ENCODE assay signal across 33 cellular contexts in genomic region chr2:168740788-168741187, GRCh38.
"Had no signal": no experiment of that assay in that cellular context is flagged by ENCODE, and none has a peak within 500 bp of the region (broad histone marks: within the 10 kb centered on the region; RNA-seq: fewer than 3 reads in every experiment).

No MANE protein-coding gene starts in this region.

- H3K4me3 ChIP-seq: ascending aorta, breast epithelium, cardiac muscle cell, colonic mucosa, heart left ventricle had no signal

- DNase-seq: activated B cell treated with CpG ODN at 0.5 μM for 24 hours; activated CD4-positive, alpha-beta T cell treated with anti-CD3 and anti-CD28 coated beads for 48 hours; activated CD4-positive, alpha-beta T cell treated with anti-CD3 and anti-CD28 coated beads, Interleukin-2, amount 50 U/mL, for 1 hour; activated CD4-positive, alpha-beta T cell treated with anti-CD3 and anti-CD28 coated beads, Interleukin-2, amount 50 U/mL, for 48 hours; activated CD8-positive, alpha-beta memory T cell treated with anti-CD3 and anti-CD28 coated beads for 24 hours; activated CD8-positive, alpha-beta T cell treated with anti-CD3 and anti-CD28 coated beads for 36 hours; activated gamma-delta T cell; activated naive CD4-positive, alpha-beta T cell; activated naive CD4-positive, alpha-beta T cell treated with anti-CD3 and anti-CD28 coated beads, Interleukin-2, amount 10 ng/mL, durations not matched to agents 7 days and 5 days; activated naive CD8-positive, alpha-beta T cell treated with anti-CD3 and anti-CD28 coated beads, Interleukin-2, amount 10 ng/mL, durations not matched to agents 7 days and 5 days; activated T-cell treated with anti-CD3 and anti-CD28 coated beads, Interleukin-2, amount 50 U/mL, for 4 hours; central memory CD4-positive, alpha-beta T cell; cerebellar nuclear complex; colonic mucosa; effector CD8-positive, alpha-beta T cell; foreskin fibroblast; heart left ventricle; T-cell; T-helper 17 cell; T1000; WERI-Rb-1 had no signal

- H3K9me3 Mint-ChIP-seq: activated B cell treated with CpG ODN at 0.5 μM for 24 hours; activated CD8-positive, alpha-beta T cell treated with anti-CD3 and anti-CD28 coated beads for 36 hours; activated naive CD4-positive, alpha-beta T cell treated with anti-CD3 and anti-CD28 coated beads, Interleukin-2, amount 10 ng/mL, durations not matched to agents 7 days and 5 days; activated naive CD4-positive, alpha-beta T cell treated with anti-CD3 and anti-CD28 coated beads, Interleukin-2, amount 50 U/mL, for 72 hours; activated naive CD8-positive, alpha-beta T cell treated with anti-CD3 and anti-CD28 coated beads, Interleukin-2, amount 10 ng/mL, durations not matched to agents 7 days and 5 days; activated T-cell treated with anti-CD3 and anti-CD28 coated beads, Interleukin-2, amount 50 U/mL, for 4 hours; brain; T-cell; T-helper 2 cell treated with Interferon-gamma antibody and Interleukin-4, amounts not matched to agents 5 μg/mL and 100 μg/mL, for 36 hours had no signal

- FAIRE-seq: endometrium, endothelial cell of umbilical vein, frontal cortex had no signal

- H3K27me3 ChIP-seq: ascending aorta, breast epithelium, cardiac muscle cell, colonic mucosa, heart left ventricle had no signal

- H3K36me3 ChIP-seq: ascending aorta, breast epithelium, cardiac muscle cell, colonic mucosa, heart left ventricle, WERI-Rb-1 had no signal

- H3K9me3 ChIP-seq: ascending aorta, breast epithelium, colonic mucosa, heart left ventricle had no signal

- H3K4me1 ChIP-seq: ascending aorta, breast epithelium, colonic mucosa had no signal

- H3K27ac ChIP-seq: ascending aorta, breast epithelium, cardiac muscle cell, colonic mucosa, epithelial cell of prostate, heart left ventricle, WERI-Rb-1 had no signal

- H3K4me1 Mint-ChIP-seq: activated B cell treated with CpG ODN at 0.5 μM for 24 hours; activated naive CD8-positive, alpha-beta T cell treated with anti-CD3 and anti-CD28 coated beads, Interleukin-2, amount 10 ng/mL, durations not matched to agents 7 days and 5 days had no signal

- H3K27me3 Mint-ChIP-seq: activated B cell treated with CpG ODN at 0.5 μM for 24 hours; activated CD8-positive, alpha-beta T cell treated with anti-CD3 and anti-CD28 coated beads for 36 hours; activated naive CD4-positive, alpha-beta T cell treated with anti-CD3 and anti-CD28 coated beads, Interleukin-2, amount 10 ng/mL, durations not matched to agents 7 days and 5 days; activated naive CD8-positive, alpha-beta T cell treated with anti-CD3 and anti-CD28 coated beads, Interleukin-2, amount 10 ng/mL, durations not matched to agents 7 days and 5 days; brain; T-cell; T-helper 17 cell had no signal

- ATAC-seq: activated CD4-positive, CD25-positive, alpha-beta regulatory T cell treated with anti-CD3 and anti-CD28 coated beads, Interleukin-2, amount 50 U/mL, for 24 hours; activated CD8-positive, alpha-beta T cell treated with anti-CD3 and anti-CD28 coated beads for 36 hours; activated naive CD4-positive, alpha-beta T cell treated with anti-CD3 and anti-CD28 coated beads, Interleukin-2, amount 50 U/mL, for 72 hours; activated T-cell treated with anti-CD3 and anti-CD28 coated beads, Interleukin-2, amount 50 U/mL, for 4 hours; esophagus mucosa; heart left ventricle; T-cell; T-helper 17 cell had no signal

- H3K4me3 Mint-ChIP-seq: activated B cell treated with CpG ODN at 0.5 μM for 24 hours; activated CD8-positive, alpha-beta T cell treated with anti-CD3 and anti-CD28 coated beads for 36 hours; activated naive CD4-positive, alpha-beta T cell treated with anti-CD3 and anti-CD28 coated beads, Interleukin-2, amount 10 ng/mL, durations not matched to agents 7 days and 5 days; activated naive CD8-positive, alpha-beta T cell treated with anti-CD3 and anti-CD28 coated beads, Interleukin-2, amount 10 ng/mL, durations not matched to agents 7 days and 5 days; activated T-cell treated with anti-CD3 and anti-CD28 coated beads, Interleukin-2, amount 50 U/mL, for 4 hours; brain; T-cell; T-helper 17 cell; T-helper 2 cell treated with Interferon-gamma antibody and Interleukin-4, amounts not matched to agents 5 μg/mL and 100 μg/mL, for 36 hours had no signal

- H3K27ac Mint-ChIP-seq: activated B cell treated with CpG ODN at 0.5 μM for 24 hours; activated CD8-positive, alpha-beta T cell treated with anti-CD3 and anti-CD28 coated beads for 36 hours; activated naive CD4-positive, alpha-beta T cell treated with anti-CD3 and anti-CD28 coated beads, Interleukin-2, amount 10 ng/mL, durations not matched to agents 7 days and 5 days; activated naive CD4-positive, alpha-beta T cell treated with anti-CD3 and anti-CD28 coated beads, Interleukin-2, amount 50 U/mL, for 72 hours; activated naive CD8-positive, alpha-beta T cell treated with anti-CD3 and anti-CD28 coated beads, Interleukin-2, amount 10 ng/mL, durations not matched to agents 7 days and 5 days; brain; T-helper 17 cell; T-helper 2 cell treated with Interferon-gamma antibody and Interleukin-4, amounts not matched to agents 5 μg/mL and 100 μg/mL, for 36 hours had no signal
